1 cellular context compared by ENCODE assay signal in genomic region chr1:26848499-26848898, GRCh38.
TF ChIP-seq lines count a peak whose summit lies in the region.

No MANE protein-coding gene starts in this region.

TF ChIP-seq in HepG2, 621 proteins besides CTCF, POLR2A, EP300 and RAD21:
- no peak for TF ChIP-seq ZBTB38 (CRISPR knock-in tag; IDR thresholded peaks at IDR 0.05)
- no peak for TF ChIP-seq ZNF766 (CRISPR knock-in tag; IDR thresholded peaks at IDR 0.05; ENCODE audit: borderline replicate concordance)
- TF ChIP-seq NR2F6 (IDR thresholded peaks at IDR 0.05): no peak
- TF ChIP-seq NR2F6 (CRISPR knock-in tag; IDR thresholded peaks at IDR 0.05): no peak
- no peak for TF ChIP-seq CBX5 (CRISPR knock-in tag; IDR thresholded peaks at IDR 0.05; ENCODE audit: borderline replicate concordance)
- no peak for TF ChIP-seq ZNF513 (CRISPR knock-in tag; conservative IDR thresholded peaks at IDR 0.05)
- no peak for TF ChIP-seq CHD2 (IDR thresholded peaks at IDR 0.05; ENCODE audit: low read depth, low read length)
- no peak for TF ChIP-seq CENPT (CRISPR knock-in tag; IDR thresholded peaks at IDR 0.05; ENCODE audit: low read depth)
- no peak for TF ChIP-seq TEF (CRISPR knock-in tag; IDR thresholded peaks at IDR 0.05)
- TF ChIP-seq, protein P1, sequence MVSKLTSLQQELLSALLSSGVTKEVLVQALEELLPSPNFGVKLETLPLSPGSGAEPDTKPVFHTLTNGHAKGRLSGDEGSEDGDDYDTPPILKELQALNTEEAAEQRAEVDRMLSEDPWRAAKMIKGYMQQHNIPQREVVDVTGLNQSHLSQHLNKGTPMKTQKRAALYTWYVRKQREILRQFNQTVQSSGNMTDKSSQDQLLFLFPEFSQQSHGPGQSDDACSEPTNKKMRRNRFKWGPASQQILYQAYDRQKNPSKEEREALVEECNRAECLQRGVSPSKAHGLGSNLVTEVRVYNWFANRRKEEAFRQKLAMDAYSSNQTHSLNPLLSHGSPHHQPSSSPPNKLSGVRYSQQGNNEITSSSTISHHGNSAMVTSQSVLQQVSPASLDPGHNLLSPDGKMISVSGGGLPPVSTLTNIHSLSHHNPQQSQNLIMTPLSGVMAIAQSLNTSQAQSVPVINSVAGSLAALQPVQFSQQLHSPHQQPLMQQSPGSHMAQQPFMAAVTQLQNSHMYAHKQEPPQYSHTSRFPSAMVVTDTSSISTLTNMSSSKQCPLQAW (CRISPR knock-in tag; IDR thresholded peaks at IDR 0.05): no peak
- no peak for TF ChIP-seq MAFG (CRISPR knock-in tag; IDR thresholded peaks at IDR 0.05)
